In genomic region chr17:1577186-1577585, GRCh38 we compare ENCODE assay signal across 9 cellular contexts. TPM values are rescaled to one million over a fixed set of nuclear protein-coding genes. Genes with fewer than 3 reads are reported as not detected.
DNase-seq lines count a peak whose midpoint lies in the region; ATAC-seq, FAIRE-seq and TF ChIP-seq lines count a peak whose summit lies in the region.
"Had no signal": no experiment of that assay in that cellular context is flagged by ENCODE, and none has a peak within 500 bp of the region (broad histone marks: within the 10 kb centered on the region; RNA-seq: fewer than 3 reads in every experiment).

No MANE protein-coding gene starts in this region.

- no peak for FAIRE-seq in bronchial epithelial cell (lab: Jason Lieb, UNC)
- FAIRE-seq: colon had no signal

- H3K36me3 ChIP-seq in bronchial epithelial cell (ENCODE audit: control insufficient read depth, insufficient read depth, low read length), result no peaks in the 10 kb centered on the region

- TF ChIP-seq CTCF in AG09309 (IDR thresholded peaks at IDR 0.05; ENCODE audit: control insufficient read depth, insufficient read depth, low read depth, low read length, missing control alignments) (no peak), bronchial epithelial cell (IDR thresholded peaks at IDR 0.05; ENCODE audit: insufficient read depth, low read length, severe bottlenecking) (no peak)

- ATAC-seq in left lobe of liver (peak; percentile 78), GM18909 (IDR thresholded peaks at IDR 0.05; ENCODE audit: poor library complexity, unreplicated experiment) (no peak)

- H3K4me3 ChIP-seq in AG09309 (ENCODE audit: control insufficient read depth, low read depth, low read length), result no peak overlapping the region
- no peak overlapping the region for H3K4me3 ChIP-seq in bronchial epithelial cell (ENCODE audit: low read depth, low read length)

- peak overlapping the region; percentile 60 for H3K27ac ChIP-seq in substantia nigra (ENCODE audit: low read depth, low read length, poor library complexity, severe bottlenecking)

- peak; percentile 92 for DNase-seq in AG09309 (ENCODE audit: low read depth)
- DNase-seq in Kasumi-1 (lab: John Stamatoyannopoulos, UW), result peak; percentile 20 to 41
- peak; percentile 85 for DNase-seq in bronchial epithelial cell (ENCODE audit: low read depth)
- peak; percentile 92 for DNase-seq in left lobe of liver (ENCODE audit: low spot score)
- peak in 45 of 49 donors; percentile 20 to 92 (median 69) for DNase-seq in substantia nigra (lab: John Stamatoyannopoulos, UW)
- DNase-seq in NCI-H2227 (lab: John Stamatoyannopoulos, UW; ENCODE audit: unreplicated experiment), result no peak
- no peak for DNase-seq in activated CD4-positive, alpha-beta T cell treated with anti-CD3 and anti-CD28 coated beads, Interleukin-2, amount 50 U/mL, for 1 hour

- no peaks in the 10 kb centered on the region for H3K27me3 ChIP-seq in bronchial epithelial cell (ENCODE audit: control insufficient read depth, insufficient read depth, low read length)

RNA-seq across cellular contexts. Expression of gene PITPNA, which starts 14.6 kb away (rescaled TPM):
- 21.1 and 25.7 TPM in 2 replicates for total RNA-seq in bronchial epithelial cell
- 29.0 TPM for total RNA-seq in left lobe of liver

RNA-seq across cellular contexts. Expression of gene SLC43A2, which starts 51.4 kb away (rescaled TPM):
- total RNA-seq in bronchial epithelial cell, result 2.4 and 2.9 TPM in 2 replicates
- 3.1 TPM for total RNA-seq in left lobe of liver

Comparison
In these comparisons a context has a peak if more than half of its experiments do, and no peak if none do; other contexts are left out.
1. DNase-seq: peak in AG09309 (single experiment), Kasumi-1 (2 of 2), bronchial epithelial cell (single experiment), left lobe of liver (single experiment) and substantia nigra (45 of 49); none in NCI-H2227 (single experiment) and activated CD4-positive, alpha-beta T cell treated with anti-CD3 and anti-CD28 coated beads, Interleukin-2, amount 50 U/mL, for 1 hour (single experiment).